ENCODE assay signal across 8 cellular contexts in the genomic region with DNA sequence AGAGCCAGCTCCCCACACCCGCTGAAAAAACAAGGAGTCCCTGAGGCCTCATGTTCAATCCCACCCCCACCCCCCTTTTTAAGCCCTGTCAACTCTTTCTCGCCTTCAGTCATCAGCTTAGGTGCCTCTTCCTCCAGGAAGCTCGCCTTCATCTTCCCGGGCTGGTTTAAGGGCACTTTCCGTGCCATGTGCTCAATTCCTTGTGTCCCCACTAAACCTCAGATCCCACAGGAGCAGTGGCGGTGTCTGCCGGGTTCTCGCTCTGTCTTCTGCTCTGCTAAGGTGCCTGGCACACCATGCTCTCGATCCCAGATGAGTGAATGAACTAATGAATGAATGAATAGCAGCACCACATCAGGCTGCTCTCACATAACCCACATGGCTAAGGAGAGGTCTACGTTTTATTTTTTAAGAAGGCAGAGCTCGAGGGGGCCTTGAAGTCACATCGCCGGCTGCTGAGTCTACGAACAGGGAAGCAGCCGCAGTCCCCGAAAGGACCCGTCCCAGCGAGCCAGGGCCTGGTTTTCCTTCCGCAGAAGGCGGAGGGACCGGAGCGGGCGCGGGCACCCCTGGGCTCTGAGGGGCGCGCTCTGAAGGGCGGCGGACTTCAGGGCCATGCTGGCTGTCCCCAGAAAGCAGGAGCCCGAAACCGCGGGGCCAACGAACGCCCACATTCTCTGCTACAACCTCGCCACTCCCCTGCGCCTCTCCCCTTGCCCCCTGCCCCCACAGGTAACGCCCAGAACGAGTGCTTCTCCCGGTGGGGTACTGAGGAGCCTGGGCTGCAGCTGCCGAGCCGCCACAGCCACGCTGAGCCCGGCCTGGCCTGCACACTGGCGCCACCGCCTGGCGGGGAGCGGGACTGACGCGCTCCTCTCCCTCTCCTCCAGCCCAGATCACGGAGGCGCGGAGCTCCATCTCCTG.
DNase-seq lines count a peak whose midpoint lies in the region; ATAC-seq, FAIRE-seq and TF ChIP-seq lines count a peak whose summit lies in the region.

No MANE protein-coding gene starts in this region.

- peak overlapping the region; percentile 86 for H2AFZ ChIP-seq in mammary epithelial cell (ENCODE audit: low read depth, low read length)
- H2AFZ ChIP-seq in keratinocyte (ENCODE audit: control insufficient read depth, low read length): peak overlapping the region; percentile 71

- in situ Hi-C loops in mammary epithelial cell (cut with MboI; ENCODE audit: low sequenced_read_pairs in 2 of 2): no loop called here

- H3K9ac ChIP-seq in mammary epithelial cell (ENCODE audit: insufficient read depth, low read length): no peak overlapping the region
- H3K9ac ChIP-seq in keratinocyte (ENCODE audit: control insufficient read depth, extremely low read depth, insufficient read depth, low read length): peak overlapping the region; percentile 3

- peak overlapping the region; percentile 74 for H3K4me2 ChIP-seq in mammary epithelial cell (ENCODE audit: insufficient read depth, low read depth, low read length)
- peak overlapping the region; percentile 53 for H3K4me2 ChIP-seq in keratinocyte (ENCODE audit: control insufficient read depth, extremely low read depth, insufficient read depth, low read depth, low read length)

- ATAC-seq in GM18498 (IDR thresholded peaks at IDR 0.05; ENCODE audit: unreplicated experiment) (peak; percentile 93), HG02678 (IDR thresholded peaks at IDR 0.05; ENCODE audit: unreplicated experiment) (peak; percentile 95)

- dilution Hi-C loops in mammary epithelial cell (cut with HindIII; ENCODE audit: low sequenced_read_pairs): no loop called here
- dilution Hi-C loops in keratinocyte (cut with MboI; ENCODE audit: extremely low pct_ligation_motif_present, low sequenced_read_pairs): no loop called here

- peak; percentile 10 for DNase-seq in NCI-H128 (lab: John Stamatoyannopoulos, UW; ENCODE audit: unreplicated experiment)
- DNase-seq in mammary epithelial cell: peak; percentile 43
- DNase-seq in keratinocyte (ENCODE audit: low read depth, low spot score): no peak
- peak; percentile 50 to 71 (median 64) for DNase-seq in stimulated activated CD4-positive, alpha-beta T cell treated with anti-CD3 and anti-CD28 coated beads, Interleukin-12 subunit alpha, Interleukin-12 subunit beta, amount 100 ng/mL, for 48 hours (ENCODE audit: low read depth in 2 of 3, low spot score in 1 of 3)
- DNase-seq in RKO (ENCODE audit: low spot score): no peak

- intact Hi-C loops in mammary epithelial cell (cut with micrococcal nuclease): loop anchor here (1.0 to 10.0 kb wide), 7 partner anchors 62 to 546 kb away; partner anchors contain the start of gene POLR3A

- H3K4me1 ChIP-seq in mammary epithelial cell (ENCODE audit: insufficient read depth, low read length): peaks cover 8% of the 10 kb centered on the region
- no peaks in the 10 kb centered on the region for H3K4me1 ChIP-seq in keratinocyte (ENCODE audit: control insufficient read depth, extremely low read depth, insufficient read depth, low read length)

- TF ChIP-seq CTCF in VCaP (conservative IDR thresholded peaks at IDR 0.05) (peak; percentile 98), mammary epithelial cell (conservative IDR thresholded peaks at IDR 0.05 in 1 of 2, IDR thresholded peaks at IDR 0.05 in 1 of 2; ENCODE audit: extremely low read depth in 1 of 2, insufficient read depth in 1 of 2, low read depth in 1 of 2, low read length in 2 of 2) (peak; percentile 92 to 99), keratinocyte (optimal IDR thresholded peaks at IDR 0.05 in 1 of 3, IDR thresholded peaks at IDR 0.05 in 1 of 3, conservative IDR thresholded peaks at IDR 0.05 in 1 of 3; ENCODE audit: extremely low read depth in 1 of 3, insufficient read depth in 2 of 3, low read length in 3 of 3) (peak; percentile 95 to 100 (median 99))

- no peaks in the 10 kb centered on the region for H3K79me2 ChIP-seq in mammary epithelial cell (ENCODE audit: insufficient read depth, low read length)
- H3K79me2 ChIP-seq in keratinocyte (ENCODE audit: control insufficient read depth, insufficient read depth, low read length): no peaks in the 10 kb centered on the region

- H3K4me3 ChIP-seq in mammary epithelial cell (replicated peaks in 1 of 3; ENCODE audit: insufficient read depth in 1 of 3, low read depth in 2 of 3, low read length in 3 of 3) (peak overlapping the region in 2 of 3 experiments; percentile 4 to 42), keratinocyte (ENCODE audit: control insufficient read depth in 2 of 3, extremely low read depth in 1 of 3, insufficient read depth in 2 of 3, low read depth in 1 of 3, low read length in 3 of 3) (peak overlapping the region in 1 of 3 experiments; percentile 17)

- H3K36me3 ChIP-seq in mammary epithelial cell (ENCODE audit: insufficient read depth, low read length) (no peaks in the 10 kb centered on the region), keratinocyte (ENCODE audit: control insufficient read depth in 2 of 2, extremely low read depth in 1 of 2, insufficient read depth in 2 of 2, low read length in 2 of 2) (no peaks in the 10 kb centered on the region)

- CTCF ChIA-PET in mammary epithelial cell (lab: Charles Lee; ENCODE audit: low non-redundant PET): interaction anchor here (0.5 to 1.4 kb wide), 5 partner anchors 49 to 544 kb away, joined by 3 to 10 read pairs (median 5); no protein-coding TSS in a partner anchor

- H3K27me3 ChIP-seq in mammary epithelial cell (ENCODE audit: insufficient read depth, low read length) (no peaks in the 10 kb centered on the region), keratinocyte (ENCODE audit: control insufficient read depth, extremely low read depth, insufficient read depth, low read length) (no peaks in the 10 kb centered on the region)

- H4K20me1 ChIP-seq in mammary epithelial cell (ENCODE audit: insufficient read depth, low read length): no peaks in the 10 kb centered on the region
- no peaks in the 10 kb centered on the region for H4K20me1 ChIP-seq in keratinocyte (ENCODE audit: control insufficient read depth, extremely low read depth, insufficient read depth, low read length)

- BruUV-seq in mammary epithelial cell (replicated peaks; lab: Mats Ljungman, UMichigan): no TSS peak

- H3K9me3 ChIP-seq in mammary epithelial cell (replicated peaks; ENCODE audit: insufficient read depth, low read length) (no peaks in the 10 kb centered on the region), keratinocyte (ENCODE audit: control insufficient read depth, low read depth, low read length) (no peaks in the 10 kb centered on the region)

- H3K27ac ChIP-seq in VCaP (peak overlapping the region; percentile 57; the same call in 1 of the 2 replicates), mammary epithelial cell (ENCODE audit: insufficient read depth, low read depth, low read length) (no peak overlapping the region), keratinocyte (ENCODE audit: control insufficient read depth, insufficient read depth, low read length) (no peak overlapping the region)

- 29% methylated on average over 35 of the region's 51 CpGs for WGBS in mammary epithelial cell (ENCODE audit: low coverage, missing lambda C conversion rate)

- no peak for FAIRE-seq in keratinocyte (lab: Jason Lieb, UNC)

- H3K9me1 ChIP-seq in keratinocyte (ENCODE audit: control insufficient read depth, extremely low read depth, insufficient read depth, low read length): no peaks in the 10 kb centered on the region

Comparison
In these comparisons a context has a peak if more than half of its experiments do, and no peak if none do; other contexts are left out.
1. DNase-seq: peak in NCI-H128 (single experiment), mammary epithelial cell (single experiment) and stimulated activated CD4-positive, alpha-beta T cell treated with anti-CD3 and anti-CD28 coated beads, Interleukin-12 subunit alpha, Interleukin-12 subunit beta, amount 100 ng/mL, for 48 hours (3 of 3); none in keratinocyte (single experiment) and RKO (single experiment).
2. Peak in every context shown above with its lines, with median percentiles within 50 percentile points of each other: CTCF ChIP-seq.